1 cellular context compared by ENCODE assay signal in genomic region chr17:67054608-67055007, GRCh38.
TF ChIP-seq lines count a peak whose summit lies in the region.

No MANE protein-coding gene starts in this region.

TF ChIP-seq in HepG2, 621 proteins besides CTCF, POLR2A, EP300 and RAD21 (continued from another document and continues in another):
- TF ChIP-seq, protein P1, sequence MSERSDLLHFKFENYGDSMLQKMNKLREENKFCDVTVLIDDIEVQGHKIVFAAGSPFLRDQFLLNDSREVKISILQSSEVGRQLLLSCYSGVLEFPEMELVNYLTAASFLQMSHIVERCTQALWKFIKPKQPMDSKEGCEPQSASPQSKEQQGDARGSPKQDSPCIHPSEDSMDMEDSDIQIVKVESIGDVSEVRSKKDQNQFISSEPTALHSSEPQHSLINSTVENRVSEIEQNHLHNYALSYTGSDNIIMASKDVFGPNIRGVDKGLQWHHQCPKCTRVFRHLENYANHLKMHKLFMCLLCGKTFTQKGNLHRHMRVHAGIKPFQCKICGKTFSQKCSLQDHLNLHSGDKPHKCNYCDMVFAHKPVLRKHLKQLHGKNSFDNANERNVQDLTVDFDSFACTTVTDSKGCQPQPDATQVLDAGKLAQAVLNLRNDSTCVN (CRISPR knock-in tag; IDR thresholded peaks at IDR 0.05; ENCODE audit: borderline replicate concordance): no peak
- peak; percentile 88 for TF ChIP-seq ZNF207 (IDR thresholded peaks at IDR 0.05; ENCODE audit: borderline replicate concordance)
- TF ChIP-seq, protein P2, sequence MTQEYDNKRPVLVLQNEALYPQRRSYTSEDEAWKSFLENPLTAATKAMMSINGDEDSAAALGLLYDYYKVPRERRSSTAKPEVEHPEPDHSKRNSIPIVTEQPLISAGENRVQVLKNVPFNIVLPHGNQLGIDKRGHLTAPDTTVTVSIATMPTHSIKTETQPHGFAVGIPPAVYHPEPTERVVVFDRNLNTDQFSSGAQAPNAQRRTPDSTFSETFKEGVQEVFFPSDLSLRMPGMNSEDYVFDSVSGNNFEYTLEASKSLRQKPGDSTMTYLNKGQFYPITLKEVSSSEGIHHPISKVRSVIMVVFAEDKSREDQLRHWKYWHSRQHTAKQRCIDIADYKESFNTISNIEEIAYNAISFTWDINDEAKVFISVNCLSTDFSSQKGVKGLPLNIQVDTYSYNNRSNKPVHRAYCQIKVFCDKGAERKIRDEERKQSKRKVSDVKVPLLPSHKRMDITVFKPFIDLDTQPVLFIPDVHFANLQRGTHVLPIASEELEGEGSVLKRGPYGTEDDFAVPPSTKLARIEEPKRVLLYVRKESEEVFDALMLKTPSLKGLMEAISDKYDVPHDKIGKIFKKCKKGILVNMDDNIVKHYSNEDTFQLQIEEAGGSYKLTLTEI (CRISPR knock-in tag; conservative IDR thresholded peaks at IDR 0.05): no peak
- TF ChIP-seq NR2C2 (CRISPR knock-in tag; IDR thresholded peaks at IDR 0.05; ENCODE audit: borderline replicate concordance): no peak
- no peak for TF ChIP-seq ZNF691 (CRISPR knock-in tag; IDR thresholded peaks at IDR 0.05; ENCODE audit: borderline replicate concordance, low read depth)
- TF ChIP-seq ZNF17 (CRISPR knock-in tag; IDR thresholded peaks at IDR 0.05): no peak
- no peak for TF ChIP-seq ZNF879 (CRISPR knock-in tag; IDR thresholded peaks at IDR 0.05)
- TF ChIP-seq ZNF230 (CRISPR knock-in tag; IDR thresholded peaks at IDR 0.05): no peak
- no peak for TF ChIP-seq EEA1 (CRISPR knock-in tag; IDR thresholded peaks at IDR 0.05; ENCODE audit: borderline replicate concordance)
- TF ChIP-seq HMG20B (CRISPR knock-in tag; conservative IDR thresholded peaks at IDR 0.05): no peak
- TF ChIP-seq ZMAT3 (CRISPR knock-in tag; conservative IDR thresholded peaks at IDR 0.05): no peak
- TF ChIP-seq NFKB2 (CRISPR knock-in tag; IDR thresholded peaks at IDR 0.05; ENCODE audit: borderline replicate concordance): no peak
- peak; percentile 91; the same call in 1 of the 2 replicates for TF ChIP-seq NBN (conservative IDR thresholded peaks at IDR 0.05)
- TF ChIP-seq, protein P3, sequence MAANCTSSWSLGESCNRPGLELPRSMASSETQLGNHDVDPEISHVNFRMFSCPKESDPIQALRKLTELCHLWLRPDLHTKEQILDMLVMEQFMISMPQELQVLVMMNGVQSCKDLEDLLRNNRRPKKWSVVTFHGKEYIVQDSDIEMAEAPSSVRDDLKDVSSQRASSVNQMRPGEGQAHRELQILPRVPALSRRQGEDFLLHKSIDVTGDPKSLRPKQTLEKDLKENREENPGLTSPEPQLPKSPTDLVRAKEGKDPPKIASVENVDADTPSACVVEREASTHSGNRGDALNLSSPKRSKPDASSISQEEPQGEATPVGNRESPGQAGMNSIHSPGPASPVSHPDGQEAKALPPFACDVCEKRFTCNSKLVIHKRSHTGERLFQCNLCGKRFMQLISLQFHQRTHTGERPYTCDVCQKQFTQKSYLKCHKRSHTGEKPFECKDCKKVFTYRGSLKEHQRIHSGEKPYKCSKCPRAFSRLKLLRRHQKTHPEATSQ (CRISPR knock-in tag; IDR thresholded peaks at IDR 0.05; ENCODE audit: borderline replicate concordance): no peak
- no peak for TF ChIP-seq KLF13 (CRISPR knock-in tag; IDR thresholded peaks at IDR 0.05)
- no peak for TF ChIP-seq PTBP1 (IDR thresholded peaks at IDR 0.05; ENCODE audit: low read depth, low read length, poor library complexity, severe bottlenecking)
- TF ChIP-seq ZSCAN22 (CRISPR knock-in tag; IDR thresholded peaks at IDR 0.05): no peak
- TF ChIP-seq, protein P4, sequence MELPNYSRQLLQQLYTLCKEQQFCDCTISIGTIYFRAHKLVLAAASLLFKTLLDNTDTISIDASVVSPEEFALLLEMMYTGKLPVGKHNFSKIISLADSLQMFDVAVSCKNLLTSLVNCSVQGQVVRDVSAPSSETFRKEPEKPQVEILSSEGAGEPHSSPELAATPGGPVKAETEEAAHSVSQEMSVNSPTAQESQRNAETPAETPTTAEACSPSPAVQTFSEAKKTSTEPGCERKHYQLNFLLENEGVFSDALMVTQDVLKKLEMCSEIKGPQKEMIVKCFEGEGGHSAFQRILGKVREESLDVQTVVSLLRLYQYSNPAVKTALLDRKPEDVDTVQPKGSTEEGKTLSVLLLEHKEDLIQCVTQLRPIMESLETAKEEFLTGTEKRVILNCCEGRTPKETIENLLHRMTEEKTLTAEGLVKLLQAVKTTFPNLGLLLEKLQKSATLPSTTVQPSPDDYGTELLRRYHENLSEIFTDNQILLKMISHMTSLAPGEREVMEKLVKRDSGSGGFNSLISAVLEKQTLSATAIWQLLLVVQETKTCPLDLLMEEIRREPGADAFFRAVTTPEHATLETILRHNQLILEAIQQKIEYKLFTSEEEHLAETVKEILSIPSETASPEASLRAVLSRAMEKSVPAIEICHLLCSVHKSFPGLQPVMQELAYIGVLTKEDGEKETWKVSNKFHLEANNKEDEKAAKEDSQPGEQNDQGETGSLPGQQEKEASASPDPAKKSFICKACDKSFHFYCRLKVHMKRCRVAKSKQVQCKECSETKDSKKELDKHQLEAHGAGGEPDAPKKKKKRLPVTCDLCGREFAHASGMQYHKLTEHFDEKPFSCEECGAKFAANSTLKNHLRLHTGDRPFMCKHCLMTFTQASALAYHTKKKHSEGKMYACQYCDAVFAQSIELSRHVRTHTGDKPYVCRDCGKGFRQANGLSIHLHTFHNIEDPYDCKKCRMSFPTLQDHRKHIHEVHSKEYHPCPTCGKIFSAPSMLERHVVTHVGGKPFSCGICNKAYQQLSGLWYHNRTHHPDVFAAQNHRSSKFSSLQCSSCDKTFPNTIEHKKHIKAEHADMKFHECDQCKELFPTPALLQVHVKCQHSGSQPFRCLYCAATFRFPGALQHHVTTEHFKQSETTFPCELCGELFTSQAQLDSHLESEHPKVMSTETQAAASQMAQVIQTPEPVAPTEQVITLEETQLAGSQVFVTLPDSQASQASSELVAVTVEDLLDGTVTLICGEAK (IDR thresholded peaks at IDR 0.05): peak; percentile 30
- TF ChIP-seq, protein P4 (CRISPR knock-in tag; IDR thresholded peaks at IDR 0.05): no peak
- TF ChIP-seq ZIK1 (CRISPR knock-in tag; IDR thresholded peaks at IDR 0.05; ENCODE audit: borderline replicate concordance, low read depth): no peak
- no peak for TF ChIP-seq HNRNPUL1 (IDR thresholded peaks at IDR 0.05; ENCODE audit: low read depth, low read length)
- TF ChIP-seq SNAPC2 (CRISPR knock-in tag; IDR thresholded peaks at IDR 0.05): no peak
- TF ChIP-seq ZBTB7A (CRISPR knock-in tag; IDR thresholded peaks at IDR 0.05): no peak
- no peak for TF ChIP-seq FOSL1 (CRISPR knock-in tag; IDR thresholded peaks at IDR 0.05; ENCODE audit: borderline replicate concordance)
- TF ChIP-seq ZNF629 (CRISPR knock-in tag; conservative IDR thresholded peaks at IDR 0.05): no peak
- no peak for TF ChIP-seq ZNF563 (CRISPR knock-in tag; IDR thresholded peaks at IDR 0.05)
- TF ChIP-seq TGIF2 (CRISPR knock-in tag; IDR thresholded peaks at IDR 0.05): no peak
- peak; percentile 56; the same call in 1 of the 2 replicates for TF ChIP-seq FOXA1 (IDR thresholded peaks at IDR 0.05)
- no peak for TF ChIP-seq FOXA1 (CRISPR knock-in tag; IDR thresholded peaks at IDR 0.05)
- no peak for TF ChIP-seq SNAPC5 (CRISPR knock-in tag; IDR thresholded peaks at IDR 0.05; ENCODE audit: borderline replicate concordance)
- TF ChIP-seq, protein P5, sequence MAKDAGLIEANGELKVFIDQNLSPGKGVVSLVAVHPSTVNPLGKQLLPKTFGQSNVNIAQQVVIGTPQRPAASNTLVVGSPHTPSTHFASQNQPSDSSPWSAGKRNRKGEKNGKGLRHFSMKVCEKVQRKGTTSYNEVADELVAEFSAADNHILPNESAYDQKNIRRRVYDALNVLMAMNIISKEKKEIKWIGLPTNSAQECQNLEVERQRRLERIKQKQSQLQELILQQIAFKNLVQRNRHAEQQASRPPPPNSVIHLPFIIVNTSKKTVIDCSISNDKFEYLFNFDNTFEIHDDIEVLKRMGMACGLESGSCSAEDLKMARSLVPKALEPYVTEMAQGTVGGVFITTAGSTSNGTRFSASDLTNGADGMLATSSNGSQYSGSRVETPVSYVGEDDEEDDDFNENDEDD (CRISPR knock-in tag; IDR thresholded peaks at IDR 0.05; ENCODE audit: borderline replicate concordance): no peak
- TF ChIP-seq, protein P6, sequence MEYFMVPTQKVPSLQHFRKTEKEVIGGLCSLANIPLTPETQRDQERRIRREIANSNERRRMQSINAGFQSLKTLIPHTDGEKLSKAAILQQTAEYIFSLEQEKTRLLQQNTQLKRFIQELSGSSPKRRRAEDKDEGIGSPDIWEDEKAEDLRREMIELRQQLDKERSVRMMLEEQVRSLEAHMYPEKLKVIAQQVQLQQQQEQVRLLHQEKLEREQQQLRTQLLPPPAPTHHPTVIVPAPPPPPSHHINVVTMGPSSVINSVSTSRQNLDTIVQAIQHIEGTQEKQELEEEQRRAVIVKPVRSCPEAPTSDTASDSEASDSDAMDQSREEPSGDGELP (IDR thresholded peaks at IDR 0.05; ENCODE audit: borderline replicate concordance, low read depth): no peak
- TF ChIP-seq, protein P7, sequence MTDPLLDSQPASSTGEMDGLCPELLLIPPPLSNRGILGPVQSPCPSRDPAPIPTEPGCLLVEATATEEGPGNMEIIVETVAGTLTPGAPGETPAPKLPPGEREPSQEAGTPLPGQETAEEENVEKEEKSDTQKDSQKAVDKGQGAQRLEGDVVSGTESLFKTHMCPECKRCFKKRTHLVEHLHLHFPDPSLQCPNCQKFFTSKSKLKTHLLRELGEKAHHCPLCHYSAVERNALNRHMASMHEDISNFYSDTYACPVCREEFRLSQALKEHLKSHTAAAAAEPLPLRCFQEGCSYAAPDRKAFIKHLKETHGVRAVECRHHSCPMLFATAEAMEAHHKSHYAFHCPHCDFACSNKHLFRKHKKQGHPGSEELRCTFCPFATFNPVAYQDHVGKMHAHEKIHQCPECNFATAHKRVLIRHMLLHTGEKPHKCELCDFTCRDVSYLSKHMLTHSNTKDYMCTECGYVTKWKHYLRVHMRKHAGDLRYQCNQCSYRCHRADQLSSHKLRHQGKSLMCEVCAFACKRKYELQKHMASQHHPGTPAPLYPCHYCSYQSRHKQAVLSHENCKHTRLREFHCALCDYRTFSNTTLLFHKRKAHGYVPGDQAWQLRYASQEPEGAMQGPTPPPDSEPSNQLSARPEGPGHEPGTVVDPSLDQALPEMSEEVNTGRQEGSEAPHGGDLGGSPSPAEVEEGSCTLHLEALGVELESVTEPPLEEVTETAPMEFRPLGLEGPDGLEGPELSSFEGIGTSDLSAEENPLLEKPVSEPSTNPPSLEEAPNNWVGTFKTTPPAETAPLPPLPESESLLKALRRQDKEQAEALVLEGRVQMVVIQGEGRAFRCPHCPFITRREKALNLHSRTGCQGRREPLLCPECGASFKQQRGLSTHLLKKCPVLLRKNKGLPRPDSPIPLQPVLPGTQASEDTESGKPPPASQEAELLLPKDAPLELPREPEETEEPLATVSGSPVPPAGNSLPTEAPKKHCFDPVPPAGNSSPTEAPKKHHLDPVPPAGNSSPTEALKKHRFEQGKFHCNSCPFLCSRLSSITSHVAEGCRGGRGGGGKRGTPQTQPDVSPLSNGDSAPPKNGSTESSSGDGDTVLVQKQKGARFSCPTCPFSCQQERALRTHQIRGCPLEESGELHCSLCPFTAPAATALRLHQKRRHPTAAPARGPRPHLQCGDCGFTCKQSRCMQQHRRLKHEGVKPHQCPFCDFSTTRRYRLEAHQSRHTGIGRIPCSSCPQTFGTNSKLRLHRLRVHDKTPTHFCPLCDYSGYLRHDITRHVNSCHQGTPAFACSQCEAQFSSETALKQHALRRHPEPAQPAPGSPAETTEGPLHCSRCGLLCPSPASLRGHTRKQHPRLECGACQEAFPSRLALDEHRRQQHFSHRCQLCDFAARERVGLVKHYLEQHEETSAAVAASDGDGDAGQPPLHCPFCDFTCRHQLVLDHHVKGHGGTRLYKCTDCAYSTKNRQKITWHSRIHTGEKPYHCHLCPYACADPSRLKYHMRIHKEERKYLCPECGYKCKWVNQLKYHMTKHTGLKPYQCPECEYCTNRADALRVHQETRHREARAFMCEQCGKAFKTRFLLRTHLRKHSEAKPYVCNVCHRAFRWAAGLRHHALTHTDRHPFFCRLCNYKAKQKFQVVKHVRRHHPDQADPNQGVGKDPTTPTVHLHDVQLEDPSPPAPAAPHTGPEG (CRISPR knock-in tag; IDR thresholded peaks at IDR 0.05): no peak
- TF ChIP-seq MIER2 (CRISPR knock-in tag; IDR thresholded peaks at IDR 0.05): no peak
- no peak for TF ChIP-seq ATRX (CRISPR knock-in tag; IDR thresholded peaks at IDR 0.05; ENCODE audit: borderline replicate concordance)
- TF ChIP-seq CREB1 (IDR thresholded peaks at IDR 0.05): peak; percentile 91
- no peak for TF ChIP-seq CREB1 (CRISPR knock-in tag; IDR thresholded peaks at IDR 0.05)
- TF ChIP-seq ZFP36 (IDR thresholded peaks at IDR 0.05; ENCODE audit: borderline replicate concordance, low read depth, low read length, partially characterized antibody): no peak
- no peak for TF ChIP-seq ZBTB3 (CRISPR knock-in tag; IDR thresholded peaks at IDR 0.05; ENCODE audit: borderline replicate concordance, low read depth)
- TF ChIP-seq ZNF883 (CRISPR knock-in tag; IDR thresholded peaks at IDR 0.05; ENCODE audit: not compliant biosample characterization): no peak
- TF ChIP-seq TSC22D2 (CRISPR knock-in tag; IDR thresholded peaks at IDR 0.05; ENCODE audit: borderline replicate concordance): no peak
